8 cellular contexts compared by ENCODE assay signal in the genomic region with DNA sequence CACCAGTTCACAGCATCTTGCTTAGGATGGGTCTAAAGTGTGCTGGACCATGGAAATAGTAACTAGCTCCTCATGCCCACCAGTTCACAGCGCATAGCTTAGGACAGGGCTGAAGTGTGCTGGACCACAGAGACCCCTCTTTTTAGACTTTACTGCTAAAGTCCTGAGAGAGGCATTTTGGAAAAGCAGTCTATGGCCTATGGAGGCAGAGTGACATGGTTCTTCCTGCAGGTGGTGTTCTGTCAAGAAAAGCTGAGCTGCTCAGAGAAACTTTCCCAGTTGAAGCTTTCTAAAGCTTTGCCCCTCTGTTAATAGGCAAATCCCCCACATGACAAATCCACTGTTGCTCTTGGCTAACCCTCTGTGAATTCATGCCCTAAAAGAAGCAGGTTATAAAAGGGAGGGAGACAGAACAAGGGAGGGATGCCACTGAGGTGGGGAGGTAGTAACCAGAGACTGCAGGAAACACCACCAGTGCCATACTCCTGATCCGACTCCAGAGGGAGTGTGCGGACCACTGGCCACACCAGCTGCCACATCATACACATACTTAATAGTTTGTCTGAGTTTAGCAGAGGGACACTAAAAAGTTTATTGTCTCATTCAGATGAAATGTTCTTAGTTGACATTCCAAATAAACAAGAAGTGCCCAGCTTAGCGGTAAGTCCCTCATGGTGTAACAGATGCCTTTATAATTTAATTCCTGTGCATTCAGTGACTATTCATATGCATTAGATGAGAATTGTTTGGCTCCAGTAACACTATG.
DNase-seq lines count a peak whose midpoint lies in the region; ATAC-seq and TF ChIP-seq lines count a peak whose summit lies in the region.

No MANE protein-coding gene starts in this region.

- no peaks in the 10 kb centered on the region for H3K79me2 ChIP-seq in hepatocyte

- no peaks in the 10 kb centered on the region for H3K4me1 ChIP-seq in SJCRH30
- peaks cover 14% of the 10 kb centered on the region for H3K4me1 ChIP-seq in hepatocyte (ENCODE audit: insufficient read depth)

- in situ Hi-C loops in GM13977 (cut with MboI; ENCODE audit: low pct_unique_long_range_greater_than_20kb, low sequenced_read_pairs, unreplicated experiment), result no loop called here

- no peaks in the 10 kb centered on the region for H3K9me2 ChIP-seq in hepatocyte (replicated peaks; ENCODE audit: insufficient read depth)

- CTCF ChIA-PET in AG04449 (lab: Yijun Ruan, JAX), result interaction anchor here (0.8 to 2.2 kb wide), 16 partner anchors 7 to 744 kb away, joined by 3 to 20 read pairs (median 4); no protein-coding TSS in a partner anchor

- no peak overlapping the region for H3K4me3 ChIP-seq in AG04449 (ENCODE audit: low read depth, low read length)
- no peak overlapping the region for H3K4me3 ChIP-seq in SJCRH30
- no peak overlapping the region for H3K4me3 ChIP-seq in hepatocyte

- ATAC-seq in HG03432 (IDR thresholded peaks at IDR 0.05; ENCODE audit: unreplicated experiment) (no peak), HG02588 (IDR thresholded peaks at IDR 0.05; ENCODE audit: unreplicated experiment) (no peak), GM21526 (IDR thresholded peaks at IDR 0.05; ENCODE audit: low FRiP score, unreplicated experiment) (no peak)

- H3K27me3 ChIP-seq in SJCRH30 (peaks cover 26% of the 10 kb centered on the region), hepatocyte (no peaks in the 10 kb centered on the region)

- POLR2A ChIA-PET in AG04449 (lab: Yijun Ruan, JAX), result no interaction called here

- H4K20me1 ChIP-seq in hepatocyte (ENCODE audit: insufficient read depth, poor library complexity, severe bottlenecking), result no peaks in the 10 kb centered on the region

- TF ChIP-seq CTCF in AG04449 (IDR thresholded peaks at IDR 0.05; ENCODE audit: insufficient read depth, low read length, missing control alignments), result peak; percentile 82
- TF ChIP-seq CTCF in GM13977 (IDR thresholded peaks at IDR 0.05; ENCODE audit: extremely low read depth, insufficient read depth, missing control alignments), result peak; percentile 49
- TF ChIP-seq CTCF in hepatocyte (IDR thresholded peaks at IDR 0.05; ENCODE audit: poor library complexity), result peak; percentile 57

- H3K9me3 ChIP-seq in SJCRH30 (replicated peaks), result no peaks in the 10 kb centered on the region
- H3K9me3 ChIP-seq in hepatocyte (ENCODE audit: low read depth), result no peaks in the 10 kb centered on the region

- 40% methylated on average over 4 of the region's 4 CpGs for WGBS in hepatocyte (ENCODE audit: low lambda C conversion rate, missing lambda C conversion rate)

- no peak overlapping the region for H3K27ac ChIP-seq in SJCRH30
- H3K27ac ChIP-seq in hepatocyte, result no peak overlapping the region

- H2AFZ ChIP-seq in hepatocyte, result no peak overlapping the region

- H3K36me3 ChIP-seq in SJCRH30 (no peaks in the 10 kb centered on the region), hepatocyte (replicated peaks; ENCODE audit: insufficient read depth, low read depth) (no peaks in the 10 kb centered on the region)

- H3K4me2 ChIP-seq in hepatocyte, result no peak overlapping the region

- DNase-seq in AG04449 (ENCODE audit: low read depth, low spot score) (no peak), GM13977 (ENCODE audit: low spot score) (no peak), SJCRH30 (peak; percentile 15 to 42), hepatocyte (ENCODE audit: low spot score) (peak; percentile 52), DMS53 treated with DMSO at 0.1 percent for 48 hours (lab: John Stamatoyannopoulos, UW; ENCODE audit: unreplicated experiment) (no peak)

Comparison
In these comparisons a context has a peak if more than half of its experiments do, and no peak if none do; other contexts are left out.
1. DNase-seq: peak in SJCRH30 (2 of 2) and hepatocyte (single experiment); none in AG04449 (single experiment), GM13977 (single experiment) and DMS53 treated with DMSO at 0.1 percent for 48 hours (single experiment).
2. Peak in every context shown above with its lines, with median percentiles within 50 percentile points of each other: CTCF ChIP-seq.